ENCODE assay signal across 10 cellular contexts in genomic region chr17:59093145-59093701, GRCh38. TPM values are rescaled to one million over a fixed set of nuclear protein-coding genes. Genes with fewer than 3 reads are reported as not detected.
DNase-seq lines count a peak whose midpoint lies in the region; ATAC-seq, FAIRE-seq and TF ChIP-seq lines count a peak whose summit lies in the region.
"Had no signal": no experiment of that assay in that cellular context is flagged by ENCODE, and none has a peak within 500 bp of the region (broad histone marks: within the 10 kb centered on the region; RNA-seq: fewer than 3 reads in every experiment).

No MANE protein-coding gene starts in this region.

- no peak overlapping the region for H3K14ac ChIP-seq in mesenchymal stem cell (ENCODE audit: low read length in 2 of 2)

- H4K20me1 ChIP-seq in PC-3 (ENCODE audit: low read length): 0 out of 2 replicates have a peak, but pooled peaks cover 6% of the 10 kb centered on the region

- peaks cover 12% of the 10 kb centered on the region for H3K79me1 ChIP-seq in mesenchymal stem cell (replicated peaks; ENCODE audit: low read length, poor library complexity, severe bottlenecking)

- H4K91ac ChIP-seq in mesenchymal stem cell (ENCODE audit: low read length): no peak overlapping the region

- H3K79me2 ChIP-seq in PC-3 (ENCODE audit: low read length): peaks cover 65% of the 10 kb centered on the region

- H3K4ac ChIP-seq in mesenchymal stem cell (ENCODE audit: low read depth in 1 of 2, low read length in 2 of 2): no peak overlapping the region

- H2BK5ac ChIP-seq in mesenchymal stem cell (ENCODE audit: low read depth, low read length, poor library complexity, severe bottlenecking): no peak overlapping the region

- DNase-seq in PC-3: no peak
- no peak for DNase-seq in colonic mucosa
- DNase-seq in mesenchymal stem cell: no peak
- peak; percentile 27 for DNase-seq in urothelium cell line (ENCODE audit: low spot score)
- no peak for DNase-seq in effector CD4-positive, alpha-beta T cell
- DNase-seq in inferior parietal cortex (ENCODE audit: extremely low spot score): no peak
- DNase-seq in SIG-M5 treated with dmso at 0.1 percent for 504 hours (lab: John Stamatoyannopoulos, UW; ENCODE audit: unreplicated experiment): no peak
- DNase-seq: erythroblast; H9; naive thymus-derived CD8-positive, alpha-beta T cell had no signal

- H2BK12ac ChIP-seq in mesenchymal stem cell (ENCODE audit: low read length in 2 of 2): no peak overlapping the region

- 19% methylated on average over 4 of the region's 4 CpGs for WGBS in mesenchymal stem cell

- no peak overlapping the region for H3K23ac ChIP-seq in mesenchymal stem cell (ENCODE audit: low read length in 2 of 2)

- peaks cover 13% of the 10 kb centered on the region for H3K36me3 ChIP-seq in PC-3 (ENCODE audit: low read depth, low read length)
- peaks cover 4% of the 10 kb centered on the region for H3K36me3 ChIP-seq in colonic mucosa
- H3K36me3 ChIP-seq in mesenchymal stem cell (ENCODE audit: control insufficient read depth in 1 of 2, insufficient read depth in 2 of 2, low read depth in 1 of 2, low read length in 2 of 2): peaks cover 6 to 23% of the 10 kb centered on the region in 2 experiments

- FAIRE-seq in urothelium cell line (lab: Jason Lieb, UNC): no peak

- no TSS peak for BruUV-seq in PC-3 (replicated peaks; lab: Mats Ljungman, UMichigan)

- H3F3A ChIP-seq in PC-3 (ENCODE audit: low read length, unreplicated experiment): no peaks in the 10 kb centered on the region

- H3K9me3 ChIP-seq in PC-3 (ENCODE audit: low read length) (no peaks in the 10 kb centered on the region), colonic mucosa (no peaks in the 10 kb centered on the region), mesenchymal stem cell (ENCODE audit: control insufficient read depth, low read length) (no peaks in the 10 kb centered on the region)

- H2AK5ac ChIP-seq in mesenchymal stem cell (ENCODE audit: low read length, severe bottlenecking): peak overlapping the region; percentile 77

- H2BK15ac ChIP-seq in mesenchymal stem cell (ENCODE audit: low read depth, poor library complexity, severe bottlenecking): peak overlapping the region; percentile 52

- peak overlapping the region; percentile 71 for H3K4me2 ChIP-seq in PC-3 (ENCODE audit: low read length)
- no peak overlapping the region for H3K4me2 ChIP-seq in mesenchymal stem cell (ENCODE audit: low read length, poor library complexity, severe bottlenecking)

- H3K4me3 ChIP-seq in PC-3 (ENCODE audit: low read length): peak overlapping the region; percentile 39
- H3K4me3 ChIP-seq in colonic mucosa: no peak overlapping the region
- H3K4me3 ChIP-seq in mesenchymal stem cell (ENCODE audit: insufficient read depth in 1 of 2, low read depth in 1 of 2, low read length in 2 of 2): no peak overlapping the region

- no peaks in the 10 kb centered on the region for H3K27me3 ChIP-seq in PC-3 (ENCODE audit: low read length)
- no peaks in the 10 kb centered on the region for H3K27me3 ChIP-seq in colonic mucosa
- no peaks in the 10 kb centered on the region for H3K27me3 ChIP-seq in mesenchymal stem cell (ENCODE audit: control insufficient read depth in 1 of 2, insufficient read depth in 1 of 2, low read length in 2 of 2)

- POLR2A ChIA-PET in PC-3 (lab: Charles Lee; ENCODE audit: unreplicated experiment): interaction anchor here (0.6 kb wide), 2 partner anchors 14 to 874 kb away, joined by 5 read pairs; partner anchors contain the start of genes MKS1 and TRIM37

- peak overlapping the region; percentile 70 for H3K27ac ChIP-seq in PC-3 (ENCODE audit: low read length)
- peak overlapping the region; percentile 19 for H3K27ac ChIP-seq in colonic mucosa
- peak overlapping the region; percentile 85 for H3K27ac ChIP-seq in mesenchymal stem cell (ENCODE audit: low read length, poor library complexity, severe bottlenecking)

- H3K18ac ChIP-seq in mesenchymal stem cell (ENCODE audit: low read depth in 1 of 2, low read length in 2 of 2): no peak overlapping the region

- H2BK120ac ChIP-seq in mesenchymal stem cell (ENCODE audit: low read depth, low read length): no peak overlapping the region

- TF ChIP-seq CTCF in PC-3 (conservative IDR thresholded peaks at IDR 0.05; ENCODE audit: low read depth, low read length): no peak
- no peak for TF ChIP-seq CTCF in colonic mucosa (IDR thresholded peaks at IDR 0.05)

- no peak overlapping the region for H4K8ac ChIP-seq in mesenchymal stem cell (ENCODE audit: low read length)

- CTCF ChIA-PET in PC-3 (lab: Charles Lee): no interaction called here

- peak; percentile 4; the same call in 1 of the 2 replicates for ATAC-seq in PC-3
- ATAC-seq: naive thymus-derived CD8-positive, alpha-beta T cell had no signal

- H3K4me1 ChIP-seq in PC-3 (ENCODE audit: insufficient read depth, low read length) (peaks cover 30% of the 10 kb centered on the region), colonic mucosa (no peaks in the 10 kb centered on the region), mesenchymal stem cell (ENCODE audit: control insufficient read depth, insufficient read depth, low read depth, low read length) (peaks cover 9% of the 10 kb centered on the region)

- intact Hi-C loops in PC-3 (cut with micrococcal nuclease) (loop anchor here (5.0 kb wide), 1 partner anchor 64 kb away; the partner anchor contains the start of genes PRR11 and SKA2), colonic mucosa (cut with DNase I) (no loop called here)

- H2AFZ ChIP-seq in PC-3 (ENCODE audit: low read length) (peak overlapping the region; percentile 21; the same call in 1 of the 2 replicates), mesenchymal stem cell (ENCODE audit: low read depth, low read length) (no peak overlapping the region)

- H3K9ac ChIP-seq in PC-3 (ENCODE audit: low read length) (peak overlapping the region; percentile 31), colonic mucosa (ENCODE audit: low read depth in 2 of 2, low read length in 2 of 2) (peak overlapping the region in 1 of 2 donors; percentile 46), mesenchymal stem cell (ENCODE audit: low read length) (peak overlapping the region; percentile 8)

- H3K9me2 ChIP-seq in PC-3 (replicated peaks; ENCODE audit: low read length): no peaks in the 10 kb centered on the region

RNA-seq across cellular contexts. Expression of gene TRIM37, which starts 13.5 kb away (rescaled TPM):
- total RNA-seq in PC-3 (2014; rRNA removed) (35.1 and 42.0 TPM in 2 replicates), colonic mucosa (10 to 100 TPM; 17.2 to 24.1 TPM)
- 19.3 TPM for polyA plus RNA-seq in mesenchymal stem cell (2013, experiment 1 of 2)
- polyA plus RNA-seq in mesenchymal stem cell (2013, experiment 2 of 2): 19.8 TPM

Comparison
In these comparisons a context has a peak if more than half of its experiments do, and no peak if none do; other contexts are left out.
1. H3K27ac ChIP-seq: peak in every context shown above with its lines; median percentile 85 in mesenchymal stem cell; 70 in PC-3; 19 in colonic mucosa.